In genomic region chr3:155285936-155286335, GRCh38 we compare ENCODE assay signal across 3 cellular contexts.
A peak's percentile ranks its signal among the peaks of the same experiment; 100 is the strongest.
TF ChIP-seq lines count a peak whose summit lies in the region.

No MANE protein-coding gene starts in this region.

TF ChIP-seq in HepG2, 621 proteins besides CTCF, POLR2A, EP300 and RAD21:
- TF ChIP-seq CEBPB (IDR thresholded peaks at IDR 0.05; ENCODE audit: borderline replicate concordance, low read depth, low read length) = 0 out of 2 replicates have a peak, but pooled peaks have one; percentile 5
- TF ChIP-seq ZFP41 (CRISPR knock-in tag; IDR thresholded peaks at IDR 0.05; ENCODE audit: borderline replicate concordance) = no peak

TF ChIP-seq in IMR-90, 13 proteins besides CTCF, POLR2A, EP300 and RAD21:
- TF ChIP-seq FOS (IDR thresholded peaks at IDR 0.05; ENCODE audit: low read depth, low read length) (no peak), MAZ (IDR thresholded peaks at IDR 0.05; ENCODE audit: borderline replicate concordance, low read depth, low read length) (no peak), CEBPB (IDR thresholded peaks at IDR 0.05; ENCODE audit: low read depth, low read length) (0 out of 2 replicates have a peak, but pooled peaks have one; percentile 12), MXI1 (IDR thresholded peaks at IDR 0.05; ENCODE audit: borderline replicate concordance, low read depth, low read length) (no peak)

TF ChIP-seq in K562, 482 proteins besides CTCF, POLR2A, EP300 and RAD21:
- TF ChIP-seq PHB (CRISPR knock-in tag; IDR thresholded peaks at IDR 0.05) (no peak), RBM25 (IDR thresholded peaks at IDR 0.05; ENCODE audit: low read depth, low read length, severe bottlenecking) (peak; percentile 55), ZNF76 (CRISPR knock-in tag; IDR thresholded peaks at IDR 0.05; ENCODE audit: borderline replicate concordance) (no peak), JUN (IDR thresholded peaks at IDR 0.05; ENCODE audit: borderline replicate concordance, low read depth, low read length) (no peak), JUN (CRISPR knock-in tag; IDR thresholded peaks at IDR 0.05; ENCODE audit: borderline replicate concordance) (no peak), ZNF785 (CRISPR knock-in tag; IDR thresholded peaks at IDR 0.05) (no peak), CEBPB (tag; IDR thresholded peaks at IDR 0.05) (peak; percentile 49), MED1 (CRISPR knock-in tag; IDR thresholded peaks at IDR 0.05; ENCODE audit: borderline replicate concordance) (no peak), ZNF121 (CRISPR knock-in tag; conservative IDR thresholded peaks at IDR 0.05) (peak; percentile 72), NFE2 (IDR thresholded peaks at IDR 0.05; ENCODE audit: low read depth) (no peak), BCOR (IDR thresholded peaks at IDR 0.05) (0 out of 2 replicates have a peak, but pooled peaks have one; percentile 16)
- TF ChIP-seq, protein P1, sequence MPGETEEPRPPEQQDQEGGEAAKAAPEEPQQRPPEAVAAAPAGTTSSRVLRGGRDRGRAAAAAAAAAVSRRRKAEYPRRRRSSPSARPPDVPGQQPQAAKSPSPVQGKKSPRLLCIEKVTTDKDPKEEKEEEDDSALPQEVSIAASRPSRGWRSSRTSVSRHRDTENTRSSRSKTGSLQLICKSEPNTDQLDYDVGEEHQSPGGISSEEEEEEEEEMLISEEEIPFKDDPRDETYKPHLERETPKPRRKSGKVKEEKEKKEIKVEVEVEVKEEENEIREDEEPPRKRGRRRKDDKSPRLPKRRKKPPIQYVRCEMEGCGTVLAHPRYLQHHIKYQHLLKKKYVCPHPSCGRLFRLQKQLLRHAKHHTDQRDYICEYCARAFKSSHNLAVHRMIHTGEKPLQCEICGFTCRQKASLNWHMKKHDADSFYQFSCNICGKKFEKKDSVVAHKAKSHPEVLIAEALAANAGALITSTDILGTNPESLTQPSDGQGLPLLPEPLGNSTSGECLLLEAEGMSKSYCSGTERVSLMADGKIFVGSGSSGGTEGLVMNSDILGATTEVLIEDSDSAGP (CRISPR knock-in tag; IDR thresholded peaks at IDR 0.05) = no peak
- TF ChIP-seq, protein P2, sequence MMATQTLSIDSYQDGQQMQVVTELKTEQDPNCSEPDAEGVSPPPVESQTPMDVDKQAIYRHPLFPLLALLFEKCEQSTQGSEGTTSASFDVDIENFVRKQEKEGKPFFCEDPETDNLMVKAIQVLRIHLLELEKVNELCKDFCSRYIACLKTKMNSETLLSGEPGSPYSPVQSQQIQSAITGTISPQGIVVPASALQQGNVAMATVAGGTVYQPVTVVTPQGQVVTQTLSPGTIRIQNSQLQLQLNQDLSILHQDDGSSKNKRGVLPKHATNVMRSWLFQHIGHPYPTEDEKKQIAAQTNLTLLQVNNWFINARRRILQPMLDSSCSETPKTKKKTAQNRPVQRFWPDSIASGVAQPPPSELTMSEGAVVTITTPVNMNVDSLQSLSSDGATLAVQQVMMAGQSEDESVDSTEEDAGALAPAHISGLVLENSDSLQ (IDR thresholded peaks at IDR 0.05) = no peak
